ENCODE assay signal across 27 cellular contexts in the genomic region with DNA sequence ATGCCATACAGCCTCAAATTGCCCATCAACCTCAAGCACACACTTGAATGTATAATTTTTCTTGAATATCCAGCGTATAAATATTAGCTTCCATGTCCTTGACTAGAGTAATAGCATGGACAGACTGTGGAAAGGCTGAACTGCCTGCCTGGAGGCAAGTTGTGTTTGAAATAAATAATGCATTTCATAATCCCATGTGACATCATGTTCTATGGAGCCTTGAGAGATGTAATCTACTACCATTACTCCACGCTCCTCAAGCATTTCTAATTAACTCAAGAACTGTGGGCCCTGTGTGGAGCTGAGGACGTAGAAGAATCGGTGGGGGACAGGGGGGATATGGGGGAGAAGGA.
"Had no signal": no experiment of that assay in that cellular context is flagged by ENCODE, and none has a peak within 500 bp of the region (broad histone marks: within the 10 kb centered on the region; RNA-seq: fewer than 3 reads in every experiment).

No MANE protein-coding gene starts in this region.

- DNase-seq: activated CD4-positive, alpha-beta memory T cell treated with anti-CD3 and anti-CD28 coated beads for 36 hours; activated CD4-positive, alpha-beta T cell treated with anti-CD3 and anti-CD28 coated beads, Interleukin-2, amount 10 ng/mL, durations not matched to agents 24 days and 14 days; activated naive CD8-positive, alpha-beta T cell treated with anti-CD3 and anti-CD28 coated beads, Interleukin-2, amount 50 U/mL, for 24 hours; activated T-cell treated with anti-CD3 and anti-CD28 coated beads, Interleukin-2, amount 50 U/mL, for 48 hours; anterior cingulate cortex; dermis blood vessel endothelial cell; effector CD4-positive, alpha-beta T cell; glutamatergic neuron; naive B cell; nephron progenitor cell; ovary; stimulated activated CD4-positive, alpha-beta T cell treated with anti-CD3 and anti-CD28 coated beads, Interleukin-12 subunit alpha, Interleukin-12 subunit beta, amount 100 ng/mL, for 4 hours; stimulated activated CD4-positive, alpha-beta T cell treated with anti-CD3 and anti-CD28 coated beads, Interleukin-4, amount 100 ng/mL, for 1 hour; stimulated activated naive CD8-positive, alpha-beta T cell treated with anti-CD3 and anti-CD28 coated beads, Interleukin-15, Interleukin-2, amounts not matched to agents 100 U/mL and 50 U/mL, for 24 hours; SW 1271; T-helper 9 cell; testis; transverse colon; uterus; WERI-Rb-1 had no signal

- H3K4me1 ChIP-seq: testis, transverse colon, uterus had no signal

- ATAC-seq: activated CD4-positive, CD25-positive, alpha-beta regulatory T cell treated with anti-CD3 and anti-CD28 coated beads, Interleukin-2, amount 50 U/mL, for 24 hours; activated naive CD8-positive, alpha-beta T cell treated with anti-CD3 and anti-CD28 coated beads, Interleukin-2, amount 50 U/mL, for 24 hours; foreskin keratinocyte; sciatic nerve; stimulated activated naive CD8-positive, alpha-beta T cell treated with anti-CD3 and anti-CD28 coated beads, Interleukin-15, Interleukin-2, amounts not matched to agents 100 U/mL and 50 U/mL, for 24 hours had no signal

- H3K4me3 ChIP-seq: ovary, skin epidermis, testis, transverse colon, uterus had no signal

- FAIRE-seq: bronchial epithelial cell, colon, islet of Langerhans had no signal

- H3K27ac ChIP-seq: foreskin keratinocyte, ovary, skin epidermis, testis, transverse colon, uterus, WERI-Rb-1 had no signal

- H3K9me3 ChIP-seq: ovary, testis, transverse colon, uterus had no signal

- H3K36me3 ChIP-seq: ovary, transverse colon, uterus, WERI-Rb-1 had no signal

- H3K27me3 ChIP-seq: foreskin keratinocyte, ovary, testis, transverse colon, uterus had no signal
